Comparison of ENCODE assay signal across 10 cellular contexts in the genomic region with DNA sequence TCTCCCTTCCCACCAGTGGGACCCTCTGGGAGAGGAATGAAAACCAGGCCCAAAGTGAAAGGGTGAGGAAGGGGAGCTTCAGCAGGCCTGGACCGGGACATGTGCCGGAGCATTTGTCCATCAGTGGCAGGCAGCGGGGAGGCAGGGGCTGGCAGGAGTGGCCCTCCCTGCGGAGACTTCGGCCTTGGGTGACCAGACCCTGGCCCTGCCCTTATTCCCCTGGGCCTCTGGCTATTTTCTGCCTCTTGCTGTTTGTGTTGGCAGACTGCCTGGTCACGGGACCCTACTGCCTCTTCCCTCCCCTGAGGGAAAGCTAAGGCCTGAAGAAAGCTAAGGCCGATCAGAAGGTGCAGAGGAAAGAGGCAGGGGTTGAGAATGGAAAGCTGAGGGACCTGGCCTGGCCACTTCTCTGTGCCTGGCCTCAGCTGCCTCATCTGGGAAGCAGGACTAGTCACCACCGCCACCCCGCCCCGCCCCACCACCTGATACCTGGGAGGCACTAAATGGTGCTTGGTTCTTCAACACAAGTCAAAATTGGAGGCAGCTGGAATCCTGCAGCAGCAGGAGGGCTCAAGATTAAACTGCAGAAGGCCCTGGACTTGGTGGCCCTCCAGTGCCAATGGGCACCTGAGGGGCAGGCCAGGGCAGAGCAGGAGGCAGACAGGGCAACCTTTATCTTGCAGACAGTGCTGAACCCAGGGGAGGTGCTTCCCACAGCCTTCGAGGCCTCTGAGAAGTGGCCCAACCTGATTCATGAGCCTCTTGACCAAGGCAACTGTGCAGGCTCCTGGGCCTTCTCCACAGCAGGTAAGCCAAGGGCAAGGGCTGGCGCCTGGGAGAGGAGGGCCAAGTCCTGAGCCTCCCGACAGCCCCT. TPM values are rescaled to one million over a fixed set of nuclear protein-coding genes. Genes with fewer than 3 reads are reported as not detected.
DNase-seq lines count a peak whose midpoint lies in the region; ATAC-seq and TF ChIP-seq lines count a peak whose summit lies in the region.
"Had no signal": no experiment of that assay in that cellular context is flagged by ENCODE, and none has a peak within 500 bp of the region (broad histone marks: within the 10 kb centered on the region; RNA-seq: fewer than 3 reads in every experiment).

No MANE protein-coding gene starts in this region.

- no peaks in the 10 kb centered on the region for H3K36me3 Mint-ChIP-seq in activated CD4-positive, alpha-beta memory T cell treated with anti-CD3 and anti-CD28 coated beads, Interleukin-2, amount 10 ng/mL, durations not matched to agents 7 days and 5 days (ENCODE audit: low read depth)
- H3K36me3 Mint-ChIP-seq in activated CD4-positive, alpha-beta memory T cell treated with anti-CD3 and anti-CD28 coated beads for 36 hours: no peaks in the 10 kb centered on the region
- H3K36me3 Mint-ChIP-seq in activated naive CD8-positive, alpha-beta T cell treated with anti-CD3 and anti-CD28 coated beads, Interleukin-2, amount 50 U/mL, for 24 hours (ENCODE audit: low read depth): no peaks in the 10 kb centered on the region

- H3K27ac ChIP-seq in coronary artery: peak overlapping the region; percentile 95 to 99
- H3K27ac ChIP-seq in lower lobe of right lung: peak overlapping the region; percentile 60
- H3K27ac ChIP-seq in vagina: peak overlapping the region; percentile 80

- TF ChIP-seq CTCF in coronary artery (IDR thresholded peaks at IDR 0.05) (no peak), lower lobe of right lung (IDR thresholded peaks at IDR 0.05) (no peak), vagina (IDR thresholded peaks at IDR 0.05) (no peak)

- TF ChIP-seq POLR2A in vagina (IDR thresholded peaks at IDR 0.05): no peak

- no peaks in the 10 kb centered on the region for H3K9me3 ChIP-seq in lower lobe of right lung
- H3K9me3 ChIP-seq in vagina: no peaks in the 10 kb centered on the region

- H3K4me3 Mint-ChIP-seq in activated CD4-positive, alpha-beta memory T cell treated with anti-CD3 and anti-CD28 coated beads, Interleukin-2, amount 10 ng/mL, durations not matched to agents 7 days and 5 days: no peak overlapping the region
- no peak overlapping the region for H3K4me3 Mint-ChIP-seq in activated CD4-positive, alpha-beta memory T cell treated with anti-CD3 and anti-CD28 coated beads for 36 hours
- no peak overlapping the region for H3K4me3 Mint-ChIP-seq in activated naive CD8-positive, alpha-beta T cell treated with anti-CD3 and anti-CD28 coated beads, Interleukin-2, amount 50 U/mL, for 24 hours

- CTCF ChIA-PET in activated CD4-positive, alpha-beta memory T cell treated with anti-CD3 and anti-CD28 coated beads, Interleukin-2, amount 10 ng/mL, durations not matched to agents 7 days and 5 days (lab: Charles Lee): no interaction called here
- CTCF ChIA-PET in activated CD4-positive, alpha-beta memory T cell treated with anti-CD3 and anti-CD28 coated beads for 36 hours (lab: Charles Lee): no interaction called here

- H3K36me3 ChIP-seq in lower lobe of right lung (peaks cover 29% of the 10 kb centered on the region), vagina (peaks cover 0 to 10% of the 10 kb centered on the region in 2 donors)

- H3K27me3 ChIP-seq in lower lobe of right lung (ENCODE audit: low read depth) (peaks cover 14% of the 10 kb centered on the region), vagina (no peaks in the 10 kb centered on the region)

- no peaks in the 10 kb centered on the region for H3K9me3 Mint-ChIP-seq in activated CD4-positive, alpha-beta memory T cell treated with anti-CD3 and anti-CD28 coated beads, Interleukin-2, amount 10 ng/mL, durations not matched to agents 7 days and 5 days
- H3K9me3 Mint-ChIP-seq in activated CD4-positive, alpha-beta memory T cell treated with anti-CD3 and anti-CD28 coated beads for 36 hours: no peaks in the 10 kb centered on the region
- no peaks in the 10 kb centered on the region for H3K9me3 Mint-ChIP-seq in activated naive CD8-positive, alpha-beta T cell treated with anti-CD3 and anti-CD28 coated beads, Interleukin-2, amount 50 U/mL, for 24 hours

- POLR2A ChIA-PET in activated CD4-positive, alpha-beta memory T cell treated with anti-CD3 and anti-CD28 coated beads, Interleukin-2, amount 10 ng/mL, durations not matched to agents 7 days and 5 days (lab: Charles Lee): no interaction called here
- POLR2A ChIA-PET in activated CD4-positive, alpha-beta memory T cell treated with anti-CD3 and anti-CD28 coated beads for 36 hours (lab: Charles Lee): no interaction called here

- intact Hi-C loops in activated CD4-positive, alpha-beta memory T cell treated with anti-CD3 and anti-CD28 coated beads for 36 hours (cut with micrococcal nuclease): no loop called here
- intact Hi-C loops in lower lobe of right lung (cut with DNase I) (no loop called here), vagina (cut with DNase I) (loop anchor here (10.0 kb wide), 1 partner anchor 121 kb away; a partner anchor contains a TSS)

- peak; percentile 49 to 53 for ATAC-seq in lower lobe of right lung
- ATAC-seq in GM19035 (IDR thresholded peaks at IDR 0.05; ENCODE audit: unreplicated experiment): no peak
- no peak for ATAC-seq in activated naive CD8-positive, alpha-beta T cell treated with anti-CD3 and anti-CD28 coated beads, Interleukin-2, amount 50 U/mL, for 24 hours

- peak; percentile 12 for DNase-seq in activated CD4-positive, alpha-beta memory T cell treated with anti-CD3 and anti-CD28 coated beads, Interleukin-2, amount 10 ng/mL, durations not matched to agents 7 days and 5 days
- DNase-seq in activated CD4-positive, alpha-beta memory T cell treated with anti-CD3 and anti-CD28 coated beads for 36 hours: no peak
- DNase-seq in coronary artery (ENCODE audit: low spot score): peak; percentile 97
- DNase-seq in lower lobe of right lung: peak; percentile 86
- no peak for DNase-seq in vagina (ENCODE audit: extremely low spot score in 2 of 2)
- DNase-seq in NCI-H128 (lab: John Stamatoyannopoulos, UW; ENCODE audit: unreplicated experiment): no peak
- no peak for DNase-seq in activated naive CD8-positive, alpha-beta T cell treated with anti-CD3 and anti-CD28 coated beads, Interleukin-2, amount 50 U/mL, for 24 hours
- DNase-seq: activated CD4-positive, CD25-positive, alpha-beta regulatory T cell; effector CD4-positive, alpha-beta T cell had no signal

- H3K27me3 Mint-ChIP-seq in activated CD4-positive, alpha-beta memory T cell treated with anti-CD3 and anti-CD28 coated beads, Interleukin-2, amount 10 ng/mL, durations not matched to agents 7 days and 5 days: peaks cover 7% of the 10 kb centered on the region
- H3K27me3 Mint-ChIP-seq in activated CD4-positive, alpha-beta memory T cell treated with anti-CD3 and anti-CD28 coated beads for 36 hours: peaks cover 12% of the 10 kb centered on the region
- H3K27me3 Mint-ChIP-seq in activated naive CD8-positive, alpha-beta T cell treated with anti-CD3 and anti-CD28 coated beads, Interleukin-2, amount 50 U/mL, for 24 hours: peaks cover 12% of the 10 kb centered on the region

- H3K4me1 ChIP-seq in lower lobe of right lung: peaks cover 48% of the 10 kb centered on the region
- H3K4me1 ChIP-seq in vagina: peaks cover 64% of the 10 kb centered on the region

- peak overlapping the region; percentile 91 for H3K4me3 ChIP-seq in coronary artery
- H3K4me3 ChIP-seq in lower lobe of right lung: peak overlapping the region; percentile 19
- H3K4me3 ChIP-seq in vagina: peak overlapping the region in 1 of 2 donors; percentile 22

- no peak overlapping the region for H3K27ac Mint-ChIP-seq in activated CD4-positive, alpha-beta memory T cell treated with anti-CD3 and anti-CD28 coated beads, Interleukin-2, amount 10 ng/mL, durations not matched to agents 7 days and 5 days
- H3K27ac Mint-ChIP-seq in activated CD4-positive, alpha-beta memory T cell treated with anti-CD3 and anti-CD28 coated beads for 36 hours: no peak overlapping the region
- no peak overlapping the region for H3K27ac Mint-ChIP-seq in activated naive CD8-positive, alpha-beta T cell treated with anti-CD3 and anti-CD28 coated beads, Interleukin-2, amount 50 U/mL, for 24 hours

- peaks cover 2% of the 10 kb centered on the region for H3K4me1 Mint-ChIP-seq in activated CD4-positive, alpha-beta memory T cell treated with anti-CD3 and anti-CD28 coated beads, Interleukin-2, amount 10 ng/mL, durations not matched to agents 7 days and 5 days
- peaks cover 1% of the 10 kb centered on the region for H3K4me1 Mint-ChIP-seq in activated CD4-positive, alpha-beta memory T cell treated with anti-CD3 and anti-CD28 coated beads for 36 hours (ENCODE audit: low read depth)
- H3K4me1 Mint-ChIP-seq in activated naive CD8-positive, alpha-beta T cell treated with anti-CD3 and anti-CD28 coated beads, Interleukin-2, amount 50 U/mL, for 24 hours: peaks cover 2% of the 10 kb centered on the region

RNA-seq across cellular contexts. Expression of a gene that starts 7.9 kb away (rescaled TPM):
- not detected for total RNA-seq in activated CD4-positive, alpha-beta memory T cell treated with anti-CD3 and anti-CD28 coated beads, Interleukin-2, amount 10 ng/mL, durations not matched to agents 7 days and 5 days
- total RNA-seq in activated CD4-positive, alpha-beta memory T cell treated with anti-CD3 and anti-CD28 coated beads for 36 hours: not detected
- 64.5 TPM for total RNA-seq in lower lobe of right lung
- total RNA-seq in vagina: 142 TPM

RNA-seq across cellular contexts. Expression of a gene that starts 33.3 kb away (rescaled TPM):
- total RNA-seq in activated CD4-positive, alpha-beta memory T cell treated with anti-CD3 and anti-CD28 coated beads, Interleukin-2, amount 10 ng/mL, durations not matched to agents 7 days and 5 days: not detected
- not detected for total RNA-seq in activated CD4-positive, alpha-beta memory T cell treated with anti-CD3 and anti-CD28 coated beads for 36 hours
- not detected for total RNA-seq in lower lobe of right lung
- not detected for total RNA-seq in vagina

Comparison
In these comparisons a context has a peak if more than half of its experiments do, and no peak if none do; other contexts are left out.
1. DNase-seq: peak in activated CD4-positive, alpha-beta memory T cell treated with anti-CD3 and anti-CD28 coated beads, Interleukin-2, amount 10 ng/mL, durations not matched to agents 7 days and 5 days (single experiment), coronary artery (single experiment) and lower lobe of right lung (single experiment); none in activated CD4-positive, alpha-beta memory T cell treated with anti-CD3 and anti-CD28 coated beads for 36 hours (single experiment), vagina (0 of 2), NCI-H128 (single experiment) and activated naive CD8-positive, alpha-beta T cell treated with anti-CD3 and anti-CD28 coated beads, Interleukin-2, amount 50 U/mL, for 24 hours (single experiment).
2. ATAC-seq: peak in lower lobe of right lung (2 of 2); none in GM19035 (single experiment) and activated naive CD8-positive, alpha-beta T cell treated with anti-CD3 and anti-CD28 coated beads, Interleukin-2, amount 50 U/mL, for 24 hours (single experiment).
3. RNA of a gene that starts 7.9 kb away (total RNA-seq): 142 TPM in vagina (single experiment) and 64.5 TPM in lower lobe of right lung (single experiment); not detected in activated CD4-positive, alpha-beta memory T cell treated with anti-CD3 and anti-CD28 coated beads, Interleukin-2, amount 10 ng/mL, durations not matched to agents 7 days and 5 days and not detected in activated CD4-positive, alpha-beta memory T cell treated with anti-CD3 and anti-CD28 coated beads for 36 hours; every median in the first group is over 10 times any median in the second.
4. Peak in every context shown above with its lines, with median percentiles within 50 percentile points of each other: H3K27ac ChIP-seq.